In the genomic region with DNA sequence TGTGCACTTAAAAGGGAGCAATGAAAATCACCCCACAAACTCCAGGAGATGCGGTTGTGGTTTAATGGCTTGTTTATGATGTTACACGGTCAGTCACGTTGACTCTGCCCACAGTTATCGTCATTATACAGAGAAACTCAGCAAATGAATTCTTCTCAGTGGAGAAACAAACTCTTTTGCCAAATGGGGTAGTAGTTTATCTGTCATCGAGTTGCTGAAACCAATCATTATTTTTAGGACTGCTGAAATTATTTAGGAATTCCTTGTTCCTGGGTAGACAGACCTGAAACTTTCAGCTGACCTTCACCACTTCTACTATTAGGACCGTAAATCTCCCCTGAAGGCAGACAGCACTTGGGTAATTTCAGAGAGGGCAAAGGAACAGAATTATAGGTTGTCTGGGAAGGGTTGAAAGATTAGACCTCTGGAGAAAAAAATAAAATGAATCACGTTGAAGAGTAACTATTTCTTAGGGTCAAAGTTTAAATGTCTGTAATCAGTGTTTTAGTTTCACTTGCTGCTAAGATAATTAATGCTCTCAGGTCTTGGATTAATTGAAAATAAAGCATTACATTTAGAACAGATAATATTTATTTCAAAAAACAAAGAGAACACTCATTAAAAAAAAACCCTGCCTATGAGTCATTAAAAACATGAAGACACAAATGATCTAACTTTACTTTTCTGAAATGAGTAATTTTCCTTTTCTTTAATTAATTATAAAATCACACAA, we compare ENCODE assay signal across 2 cellular contexts.
TF ChIP-seq lines count a peak whose summit lies in the region.

No MANE protein-coding gene starts in this region.

TF ChIP-seq in HEK293T, 16 proteins besides CTCF, POLR2A, EP300 and RAD21:
- TF ChIP-seq NFRKB (IDR thresholded peaks at IDR 0.05) (no peak), ARNT (IDR thresholded peaks at IDR 0.05) (no peak), CTBP1 (IDR thresholded peaks at IDR 0.05; ENCODE audit: borderline replicate concordance) (peak; percentile 52; the same call in 1 of the 2 replicates), SP1 (IDR thresholded peaks at IDR 0.05) (no peak), TARDBP (IDR thresholded peaks at IDR 0.05) (no peak), SUZ12 (IDR thresholded peaks at IDR 0.05) (no peak), BHLHE40 (IDR thresholded peaks at IDR 0.05; ENCODE audit: borderline replicate concordance) (no peak), L3MBTL2 (conservative IDR thresholded peaks at IDR 0.05) (no peak), HDGF (IDR thresholded peaks at IDR 0.05; ENCODE audit: borderline replicate concordance) (no peak)
- TF ChIP-seq, protein P1, sequence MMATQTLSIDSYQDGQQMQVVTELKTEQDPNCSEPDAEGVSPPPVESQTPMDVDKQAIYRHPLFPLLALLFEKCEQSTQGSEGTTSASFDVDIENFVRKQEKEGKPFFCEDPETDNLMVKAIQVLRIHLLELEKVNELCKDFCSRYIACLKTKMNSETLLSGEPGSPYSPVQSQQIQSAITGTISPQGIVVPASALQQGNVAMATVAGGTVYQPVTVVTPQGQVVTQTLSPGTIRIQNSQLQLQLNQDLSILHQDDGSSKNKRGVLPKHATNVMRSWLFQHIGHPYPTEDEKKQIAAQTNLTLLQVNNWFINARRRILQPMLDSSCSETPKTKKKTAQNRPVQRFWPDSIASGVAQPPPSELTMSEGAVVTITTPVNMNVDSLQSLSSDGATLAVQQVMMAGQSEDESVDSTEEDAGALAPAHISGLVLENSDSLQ (IDR thresholded peaks at IDR 0.05): peak; percentile 93

TF ChIP-seq in GM12878, 131 proteins besides CTCF, POLR2A, EP300 and RAD21:
- TF ChIP-seq JUNB (IDR thresholded peaks at IDR 0.05) (0 out of 2 replicates have a peak, but pooled peaks have one; percentile 10), SREBF2 (IDR thresholded peaks at IDR 0.05; ENCODE audit: low read length) (no peak)
